Comparison of ENCODE assay signal across 20 cellular contexts in genomic region chrX:24423960-24424359, GRCh38. TPM values are rescaled to one million over a fixed set of nuclear protein-coding genes. Genes with fewer than 3 reads are reported as not detected.
DNase-seq lines count a peak whose midpoint lies in the region; ATAC-seq and TF ChIP-seq lines count a peak whose summit lies in the region.
"Had no signal": no experiment of that assay in that cellular context is flagged by ENCODE, and none has a peak within 500 bp of the region (broad histone marks: within the 10 kb centered on the region; RNA-seq: fewer than 3 reads in every experiment).

No MANE protein-coding gene starts in this region.

- TF ChIP-seq CTCF in choroid plexus epithelial cell (conservative IDR thresholded peaks at IDR 0.05; ENCODE audit: low read depth, low read length) (no peak), sigmoid colon (IDR thresholded peaks at IDR 0.05) (no peak)

- H3K4me3 ChIP-seq in choroid plexus epithelial cell (ENCODE audit: low read depth, low read length) (no peak overlapping the region), sigmoid colon (no peak overlapping the region)
- H3K4me3 ChIP-seq: colonic mucosa, right atrium auricular region, SJCRH30 had no signal

- peaks cover 0 to 43% (median 22%) of the 10 kb centered on the region in 4 donors for H3K4me1 ChIP-seq in sigmoid colon
- H3K4me1 ChIP-seq: colonic mucosa, right atrium auricular region, SJCRH30 had no signal

- no peaks in the 10 kb centered on the region for H3K9me3 ChIP-seq in sigmoid colon
- H3K9me3 ChIP-seq: colonic mucosa, right atrium auricular region, SJCRH30 had no signal

- 20 to 66% methylated on average over 2 of the region's 2 CpGs for WGBS in sigmoid colon, 2 donors

- DNase-seq in GM04503 (ENCODE audit: low read depth) (peak; percentile 11), choroid plexus epithelial cell (ENCODE audit: low read depth) (peak; percentile 6), iris pigment epithelial cell (ENCODE audit: low read depth) (peak; percentile 34), sigmoid colon (peak; percentile 68), amygdala (lab: John Stamatoyannopoulos, UW) (no peak)
- DNase-seq in activated CD4-positive, CD25-positive, alpha-beta regulatory T cell treated with anti-CD3 and anti-CD28 coated beads, Interleukin-2, amount 50 U/mL, for 72 hours = no peak
- DNase-seq: activated gamma-delta T cell; CD8-positive, alpha-beta memory T cell; colonic mucosa; hippocampal formation; kidney; NCI-H1694; NCI-H510A; SJCRH30; stimulated activated CD4-positive, alpha-beta T cell treated with anti-CD3 and anti-CD28 coated beads, Interleukin-1b, Interleukin-23, amount 100 ng/mL, for 48 hours had no signal

- TF ChIP-seq EP300 in sigmoid colon (IDR thresholded peaks at IDR 0.05) = peak in 1 of 4 donors; percentile 38

- no peaks in the 10 kb centered on the region for H3K27me3 ChIP-seq in sigmoid colon
- H3K27me3 ChIP-seq: colonic mucosa, right atrium auricular region, SJCRH30 had no signal

- peak overlapping the region; percentile 54 to 85 (median 77) for H3K27ac ChIP-seq in sigmoid colon
- H3K27ac ChIP-seq: colonic mucosa, epithelial cell of prostate, SJCRH30 had no signal

- intact Hi-C loops in sigmoid colon (cut with DNase I) = no loop called here

- H3K36me3 ChIP-seq in sigmoid colon = no peaks in the 10 kb centered on the region
- H3K36me3 ChIP-seq: colonic mucosa, right atrium auricular region, SJCRH30 had no signal

- no peak for ATAC-seq in HG03159 (IDR thresholded peaks at IDR 0.05; ENCODE audit: unreplicated experiment)
- ATAC-seq in GM21529 (IDR thresholded peaks at IDR 0.05; ENCODE audit: unreplicated experiment) = no peak
- ATAC-seq: activated CD4-positive, CD25-positive, alpha-beta regulatory T cell treated with anti-CD3 and anti-CD28 coated beads, Interleukin-2, amount 50 U/mL, for 24 hours had no signal

- TF ChIP-seq POLR2A in sigmoid colon (IDR thresholded peaks at IDR 0.05) = no peak

RNA-seq across cellular contexts. Expression of gene PDK3, which starts 41.1 kb away (rescaled TPM):
- total RNA-seq in sigmoid colon = 10 to 100 TPM; 47.6 to 63.2 (median 59.0) TPM
- 10 to 100 TPM in 1 of 3 donors, 1 to 10 TPM in 2; 3.6 to 11.1 (median 9.7) TPM for polyA plus RNA-seq in sigmoid colon

Comparison
In these comparisons a context has a peak if more than half of its experiments do, and no peak if none do; other contexts are left out.
1. DNase-seq: peak in GM04503 (single experiment), choroid plexus epithelial cell (single experiment), iris pigment epithelial cell (single experiment) and sigmoid colon (single experiment); none in amygdala (0 of 56) and activated CD4-positive, CD25-positive, alpha-beta regulatory T cell treated with anti-CD3 and anti-CD28 coated beads, Interleukin-2, amount 50 U/mL, for 72 hours (single experiment).